ENCODE assay signal across 1 cellular context in genomic region chr17:16363749-16364536, GRCh38.
TF ChIP-seq lines count a peak whose summit lies in the region.

No MANE protein-coding gene starts in this region.

TF ChIP-seq in HEK293, 187 proteins besides CTCF, POLR2A, EP300 and RAD21 (continued from another document and continues in another):
- TF ChIP-seq ZFHX2 (tag by site-specific recombination; conservative IDR thresholded peaks at IDR 0.05), result no peak
- no peak for TF ChIP-seq ZNF324 (tag by site-specific recombination; IDR thresholded peaks at IDR 0.05)
- no peak for TF ChIP-seq OSR2 (tag by site-specific recombination; IDR thresholded peaks at IDR 0.05)
- TF ChIP-seq ZNF791 (tag by site-specific recombination; IDR thresholded peaks at IDR 0.05), result no peak
- TF ChIP-seq ZNF555 (tag by site-specific recombination; conservative IDR thresholded peaks at IDR 0.05), result no peak
- peak; percentile 64; the same call in 1 of the 2 replicates for TF ChIP-seq ZNF24 (tag by site-specific recombination; IDR thresholded peaks at IDR 0.05)
- TF ChIP-seq ZSCAN30 (tag by site-specific recombination; IDR thresholded peaks at IDR 0.05), result peak; percentile 69; the same call in 1 of the 2 replicates
- no peak for TF ChIP-seq ZNF501 (tag by site-specific recombination; IDR thresholded peaks at IDR 0.05)
- no peak for TF ChIP-seq ZFP41 (tag by site-specific recombination; IDR thresholded peaks at IDR 0.05; ENCODE audit: borderline replicate concordance)
- TF ChIP-seq ZFP69B (tag by site-specific recombination; IDR thresholded peaks at IDR 0.05), result no peak
- no peak for TF ChIP-seq ZNF214 (tag by site-specific recombination; IDR thresholded peaks at IDR 0.05; ENCODE audit: borderline replicate concordance)
- no peak for TF ChIP-seq YY2 (tag by site-specific recombination; IDR thresholded peaks at IDR 0.05)
- TF ChIP-seq ZNF488 (tag by site-specific recombination; IDR thresholded peaks at IDR 0.05), result no peak
- no peak for TF ChIP-seq ZNF776 (tag by site-specific recombination; IDR thresholded peaks at IDR 0.05; ENCODE audit: borderline replicate concordance)
- TF ChIP-seq ZNF174 (tag by site-specific recombination; IDR thresholded peaks at IDR 0.05), result no peak
- no peak for TF ChIP-seq HOXC10 (CRISPR knock-in tag; IDR thresholded peaks at IDR 0.05)
- no peak for TF ChIP-seq SP2 (tag by site-specific recombination; IDR thresholded peaks at IDR 0.05)
- TF ChIP-seq MEIS1 (CRISPR knock-in tag; IDR thresholded peaks at IDR 0.05; ENCODE audit: borderline replicate concordance), result no peak
- TF ChIP-seq ZNF692 (tag by site-specific recombination; IDR thresholded peaks at IDR 0.05), result 0 out of 2 replicates have a peak, but pooled peaks have one; percentile 16
- TF ChIP-seq ZNF391 (tag by site-specific recombination; IDR thresholded peaks at IDR 0.05; ENCODE audit: borderline replicate concordance, low read depth), result no peak
- TF ChIP-seq ZNF561 (tag by site-specific recombination; IDR thresholded peaks at IDR 0.05; ENCODE audit: borderline replicate concordance), result 0 out of 2 replicates have a peak, but pooled peaks have one; percentile 56
- TF ChIP-seq ZNF10 (tag by site-specific recombination; IDR thresholded peaks at IDR 0.05), result no peak
- TF ChIP-seq ZNF146 (tag by site-specific recombination; IDR thresholded peaks at IDR 0.05), result no peak
- TF ChIP-seq ZIC2 (tag by site-specific recombination; IDR thresholded peaks at IDR 0.05), result no peak
- TF ChIP-seq ZNF521 (tag by site-specific recombination; IDR thresholded peaks at IDR 0.05), result no peak
- 0 out of 2 replicates have a peak, but pooled peaks have one; percentile 16 for TF ChIP-seq MZF1 (tag by site-specific recombination; IDR thresholded peaks at IDR 0.05; ENCODE audit: borderline replicate concordance)
- no peak for TF ChIP-seq ZNF138 (tag by site-specific recombination; IDR thresholded peaks at IDR 0.05; ENCODE audit: borderline replicate concordance)
- TF ChIP-seq ZNF660 (tag by site-specific recombination; IDR thresholded peaks at IDR 0.05), result peak; percentile 80
- no peak for TF ChIP-seq ZNF549 (tag by site-specific recombination; IDR thresholded peaks at IDR 0.05)
- TF ChIP-seq ZNF23 (tag by site-specific recombination; IDR thresholded peaks at IDR 0.05; ENCODE audit: borderline replicate concordance), result no peak
- no peak for TF ChIP-seq TSHZ1 (tag by site-specific recombination; IDR thresholded peaks at IDR 0.05; ENCODE audit: borderline replicate concordance)
- peak; percentile 91 for TF ChIP-seq ZNF654 (tag by site-specific recombination; IDR thresholded peaks at IDR 0.05; ENCODE audit: low read depth)
- TF ChIP-seq KLF7 (tag by site-specific recombination; IDR thresholded peaks at IDR 0.05; ENCODE audit: borderline replicate concordance), result no peak
- TF ChIP-seq ZNF585B (tag by site-specific recombination; IDR thresholded peaks at IDR 0.05), result no peak
- TF ChIP-seq ZNF76 (tag by site-specific recombination; IDR thresholded peaks at IDR 0.05; ENCODE audit: borderline replicate concordance, low read depth), result no peak
- TF ChIP-seq HOXA7 (CRISPR knock-in tag; IDR thresholded peaks at IDR 0.05; ENCODE audit: borderline replicate concordance), result no peak
- TF ChIP-seq ZNF843 (tag by site-specific recombination; IDR thresholded peaks at IDR 0.05), result no peak
- no peak for TF ChIP-seq EGR2 (tag by site-specific recombination; IDR thresholded peaks at IDR 0.05; ENCODE audit: low read depth)
- no peak for TF ChIP-seq ZNF366 (tag by site-specific recombination; conservative IDR thresholded peaks at IDR 0.05)
- TF ChIP-seq ZNF341 (tag by site-specific recombination; IDR thresholded peaks at IDR 0.05; ENCODE audit: low read depth), result no peak
- no peak for TF ChIP-seq SETDB1 (IDR thresholded peaks at IDR 0.05; ENCODE audit: insufficient read length, low read length)
- TF ChIP-seq GLI4 (tag by site-specific recombination; IDR thresholded peaks at IDR 0.05), result no peak
- peak; percentile 27; the same call in 1 of the 2 replicates for TF ChIP-seq ZBTB8A (tag by site-specific recombination; IDR thresholded peaks at IDR 0.05)
- no peak for TF ChIP-seq KLF1 (tag by site-specific recombination; IDR thresholded peaks at IDR 0.05)
- TF ChIP-seq ZBTB20 (tag by site-specific recombination; IDR thresholded peaks at IDR 0.05), result no peak
- peak; percentile 83 for TF ChIP-seq HIC1 (tag by site-specific recombination; IDR thresholded peaks at IDR 0.05)
- no peak for TF ChIP-seq ZNF223 (tag by site-specific recombination; IDR thresholded peaks at IDR 0.05)
- no peak for TF ChIP-seq ZBTB6 (tag by site-specific recombination; IDR thresholded peaks at IDR 0.05)
- peak; percentile 78; the same call in 1 of the 2 replicates for TF ChIP-seq ZNF394 (tag by site-specific recombination; IDR thresholded peaks at IDR 0.05; ENCODE audit: borderline replicate concordance)
- no peak for TF ChIP-seq ZNF202 (tag by site-specific recombination; IDR thresholded peaks at IDR 0.05; ENCODE audit: borderline replicate concordance)
- TF ChIP-seq PRDM1 (tag by site-specific recombination; IDR thresholded peaks at IDR 0.05), result no peak
- TF ChIP-seq ZNF354C (tag by site-specific recombination; IDR thresholded peaks at IDR 0.05; ENCODE audit: borderline replicate concordance, low read depth), result no peak
- no peak for TF ChIP-seq KLF8 (tag by site-specific recombination; IDR thresholded peaks at IDR 0.05)
- TF ChIP-seq INSM2 (tag by site-specific recombination; IDR thresholded peaks at IDR 0.05), result no peak
- no peak for TF ChIP-seq ZNF121 (tag by site-specific recombination; IDR thresholded peaks at IDR 0.05)
- 0 out of 2 replicates have a peak, but pooled peaks have one; percentile 43 for TF ChIP-seq ZEB2 (tag by site-specific recombination; IDR thresholded peaks at IDR 0.05)
- no peak for TF ChIP-seq ZNF423 (tag by site-specific recombination; IDR thresholded peaks at IDR 0.05)
- TF ChIP-seq SP7 (tag by site-specific recombination; IDR thresholded peaks at IDR 0.05), result peak; percentile 33
- TF ChIP-seq ZBTB10 (tag by site-specific recombination; IDR thresholded peaks at IDR 0.05), result no peak
- TF ChIP-seq SALL2 (tag by site-specific recombination; IDR thresholded peaks at IDR 0.05; ENCODE audit: borderline replicate concordance), result no peak
